8 cellular contexts compared by ENCODE assay signal in genomic region chr7:5423844-5424688, GRCh38. TPM values are rescaled to one million over a fixed set of nuclear protein-coding genes. Genes with fewer than 3 reads are reported as not detected.
A peak's percentile ranks its signal among the peaks of the same experiment; 100 is the strongest.
DNase-seq lines count a peak whose midpoint lies in the region; ATAC-seq lines count a peak whose summit lies in the region.

No MANE protein-coding gene starts in this region.

- H3K36me3 Mint-ChIP-seq in activated naive CD4-positive, alpha-beta T cell treated with anti-CD3 and anti-CD28 coated beads, Interleukin-2, amount 50 U/mL, for 24 hours = no peaks in the 10 kb centered on the region
- H3K36me3 Mint-ChIP-seq in naive thymus-derived CD8-positive, alpha-beta T cell = peaks cover 0 to 5% (median 0%) of the 10 kb centered on the region in 3 donors

- peaks cover 40% of the 10 kb centered on the region for H3K4me1 Mint-ChIP-seq in activated naive CD4-positive, alpha-beta T cell treated with anti-CD3 and anti-CD28 coated beads, Interleukin-2, amount 50 U/mL, for 24 hours
- peaks cover 12 to 56% (median 46%) of the 10 kb centered on the region in 4 donors for H3K4me1 Mint-ChIP-seq in naive thymus-derived CD8-positive, alpha-beta T cell

- peak; percentile 99 for DNase-seq in DMS53 (lab: John Stamatoyannopoulos, UW)
- peak; percentile 96 for DNase-seq in HuH-7 (ENCODE audit: low spot score)
- DNase-seq in NOMO-1 (lab: John Stamatoyannopoulos, UW; ENCODE audit: unreplicated experiment in 2 of 2) = peak; percentile 98
- DNase-seq in foreskin melanocyte = peak; percentile 95
- peak in 4 of 10 donors; percentile 37 to 40 (median 38) for DNase-seq in naive thymus-derived CD8-positive, alpha-beta T cell

- peak; percentile 44 to 49 for ATAC-seq in naive thymus-derived CD8-positive, alpha-beta T cell
- no peak for ATAC-seq in HG02840 (IDR thresholded peaks at IDR 0.05; ENCODE audit: low FRiP score, unreplicated experiment)

- H3K36me3 ChIP-seq in urinary bladder (ENCODE audit: insufficient read depth) = no peaks in the 10 kb centered on the region

- peaks cover 33% of the 10 kb centered on the region for H3K27me3 Mint-ChIP-seq in activated naive CD4-positive, alpha-beta T cell treated with anti-CD3 and anti-CD28 coated beads, Interleukin-2, amount 50 U/mL, for 24 hours
- peaks cover 11 to 65% (median 40%) of the 10 kb centered on the region in 5 donors for H3K27me3 Mint-ChIP-seq in naive thymus-derived CD8-positive, alpha-beta T cell

- POLR2A ChIA-PET in naive thymus-derived CD8-positive, alpha-beta T cell (lab: Charles Lee) = interaction anchor here (0.6 to 0.7 kb wide), 3 partner anchors 24 to 629 kb away, joined by 3 to 5 read pairs (median 3); no protein-coding TSS in a partner anchor

- H3K9me3 Mint-ChIP-seq in activated naive CD4-positive, alpha-beta T cell treated with anti-CD3 and anti-CD28 coated beads, Interleukin-2, amount 50 U/mL, for 24 hours = no peaks in the 10 kb centered on the region
- no peaks in the 10 kb centered on the region for H3K9me3 Mint-ChIP-seq in naive thymus-derived CD8-positive, alpha-beta T cell

- H3K4me1 ChIP-seq in urinary bladder (ENCODE audit: insufficient read depth) = no peaks in the 10 kb centered on the region

- H3K27ac ChIP-seq in urinary bladder (ENCODE audit: low read depth) = peak overlapping the region; percentile 97

- H3K27ac Mint-ChIP-seq in activated naive CD4-positive, alpha-beta T cell treated with anti-CD3 and anti-CD28 coated beads, Interleukin-2, amount 50 U/mL, for 24 hours = peak overlapping the region; percentile 47
- H3K27ac Mint-ChIP-seq in naive thymus-derived CD8-positive, alpha-beta T cell = peak overlapping the region in 4 of 10 donors; percentile 45 to 70 (median 51)

- WGBS in urinary bladder = under 1% methylated on average over 55 of the region's 56 CpGs

- H3K4me3 Mint-ChIP-seq in activated naive CD4-positive, alpha-beta T cell treated with anti-CD3 and anti-CD28 coated beads, Interleukin-2, amount 50 U/mL, for 24 hours = peak overlapping the region; percentile 89
- H3K4me3 Mint-ChIP-seq in naive thymus-derived CD8-positive, alpha-beta T cell = peak overlapping the region; percentile 68 to 88 (median 84)

- H3K4me3 ChIP-seq in urinary bladder (ENCODE audit: low read depth, low read length) = peak overlapping the region; percentile 93

RNA-seq across cellular contexts. Expression of gene TNRC18, which starts 0.4 kb away (rescaled TPM):
- total RNA-seq in naive thymus-derived CD8-positive, alpha-beta T cell = 10 to 100 TPM; 41.0 to 42.7 TPM
- polyA plus RNA-seq in naive thymus-derived CD8-positive, alpha-beta T cell = 1 to 10 TPM in 2 of 3 donors, under 1 TPM in 1; 0.59 to 1.6 (median 1.0) TPM
- 63.0 TPM for total RNA-seq in urinary bladder
- polyA plus RNA-seq in urinary bladder = 76.8 TPM
